ENCODE assay signal across 7 cellular contexts in genomic region chr12:104215638-104216297, GRCh38. TPM values are rescaled to one million over a fixed set of nuclear protein-coding genes. Genes with fewer than 3 reads are reported as not detected.
DNase-seq lines count a peak whose midpoint lies in the region; ATAC-seq and TF ChIP-seq lines count a peak whose summit lies in the region.

TSS of gene TXNRD1 (plus strand) at chr12:104215779. CDS start at chr12:104215803, 24 bp downstream.

- no peaks in the 10 kb centered on the region for H4K20me1 ChIP-seq in neural progenitor cell (ENCODE audit: low read depth)

- no peaks in the 10 kb centered on the region for H3K79me2 ChIP-seq in neural progenitor cell (ENCODE audit: low read depth)

- H3K4me1 ChIP-seq in Peyer's patch: peaks cover 0 to 15% (median 0%) of the 10 kb centered on the region in 4 donors
- no peaks in the 10 kb centered on the region for H3K4me1 ChIP-seq in neural progenitor cell
- H3K4me1 ChIP-seq in stomach: peaks cover 18 to 48% (median 36%) of the 10 kb centered on the region in 4 donors

- no peak within 1 kb of the TSS for H3K9ac ChIP-seq in neural progenitor cell

- H2AFZ ChIP-seq in neural progenitor cell (replicated peaks): peak within 1 kb of the TSS; percentile 99

- peaks cover 6% of the 10 kb centered on the region for H3F3A ChIP-seq in neural progenitor cell (ENCODE audit: low read depth)

- peaks cover 4% of the 10 kb centered on the region for H3K4me1 Mint-ChIP-seq in neural progenitor cell

- peak; percentile 73 for ATAC-seq in GM18520 (IDR thresholded peaks at IDR 0.05; ENCODE audit: unreplicated experiment)
- peak; percentile 91 for ATAC-seq in HG02973 (IDR thresholded peaks at IDR 0.05; ENCODE audit: unreplicated experiment)

- TF ChIP-seq EP300 in stomach (IDR thresholded peaks at IDR 0.05): no peak

- peaks cover 14% of the 10 kb centered on the region for H3K9me3 Mint-ChIP-seq in neural progenitor cell

- H3K27ac Mint-ChIP-seq in neural progenitor cell: no peak within 1 kb of the TSS

- H3K36me3 Mint-ChIP-seq in neural progenitor cell: peaks cover 4% of the 10 kb centered on the region

- peak; percentile 80 to 93 (median 86) for DNase-seq in Peyer's patch
- peak; percentile 79 for DNase-seq in activated effector memory CD4-positive, alpha-beta T cell treated with Interleukin-2 at 50 U/mL for 16 hours
- DNase-seq in foreskin melanocyte: peak; percentile 58
- peak; percentile 94 for DNase-seq in neural progenitor cell (ENCODE audit: low spot score)
- peak; percentile 87 for DNase-seq in stomach

- WGBS in stomach, 5 donors: 5 to 9% (median 6%) methylated on average over 44 to 71 of the region's 71 CpGs

- TF ChIP-seq CTCF in Peyer's patch (IDR thresholded peaks at IDR 0.05) (peak; percentile 73 to 92 (median 88)), neural progenitor cell (IDR thresholded peaks at IDR 0.05) (peak; percentile 86), stomach (IDR thresholded peaks at IDR 0.05) (peak in 6 of 7 experiments; percentile 52 to 87 (median 80))

- peaks cover 5% of the 10 kb centered on the region for H3K27me3 Mint-ChIP-seq in neural progenitor cell (ENCODE audit: insufficient read depth, low read depth)

- peak within 1 kb of the TSS; percentile 33 to 68 (median 58) for H3K27ac ChIP-seq in Peyer's patch
- no peak within 1 kb of the TSS for H3K27ac ChIP-seq in neural progenitor cell
- H3K27ac ChIP-seq in stomach: peak within 1 kb of the TSS in 4 of 5 donors; percentile 70 to 93 (median 84)

- H3K27me3 ChIP-seq in Peyer's patch: no peaks in the 10 kb centered on the region
- H3K27me3 ChIP-seq in neural progenitor cell: peaks cover 15% of the 10 kb centered on the region
- H3K27me3 ChIP-seq in stomach: no peaks in the 10 kb centered on the region

- H3K4me2 ChIP-seq in neural progenitor cell: peak within 1 kb of the TSS; percentile 81

- H3K9me3 ChIP-seq in Peyer's patch (no peaks in the 10 kb centered on the region), neural progenitor cell (ENCODE audit: low read depth) (no peaks in the 10 kb centered on the region), stomach (no peaks in the 10 kb centered on the region)

- TF ChIP-seq POLR2A in Peyer's patch (IDR thresholded peaks at IDR 0.05): no peak
- TF ChIP-seq POLR2A in stomach (IDR thresholded peaks at IDR 0.05): no peak

- peak within 1 kb of the TSS; percentile 78 for H3K4me3 Mint-ChIP-seq in neural progenitor cell

- intact Hi-C loops in stomach (cut with DNase I; ENCODE audit: low total_unique reads): loop anchor here (10.0 kb wide), 1 partner anchor 89 kb away; the partner anchor contains the start of gene EID3

- H3K36me3 ChIP-seq in Peyer's patch: no peaks in the 10 kb centered on the region
- H3K36me3 ChIP-seq in neural progenitor cell: no peaks in the 10 kb centered on the region
- no peaks in the 10 kb centered on the region for H3K36me3 ChIP-seq in stomach

- H3K4me3 ChIP-seq in Peyer's patch (peak within 1 kb of the TSS; percentile 44 to 67 (median 59)), neural progenitor cell (peak within 1 kb of the TSS; percentile 55), stomach (peak within 1 kb of the TSS; percentile 50 to 64 (median 60))

RNA-seq across cellular contexts. Expression of gene TXNRD1, which starts in this region (rescaled TPM):
- total RNA-seq in Peyer's patch (100 to 1,000 TPM in 3 of 4 donors, 10 to 100 TPM in 1; 94.1 to 240 (median 128) TPM), neural progenitor cell (ENCODE audit: low replicate concordance) (92.0 and 99.8 TPM in 2 replicates), stomach (100 to 1,000 TPM in 2 of 5 donors, 10 to 100 TPM in 3; 61.8 to 208 (median 89.5) TPM)
- polyA plus RNA-seq in stomach: 10 to 100 TPM; 19.4 to 64.3 (median 54.2) TPM
